Comparison of ENCODE assay signal across 14 cellular contexts in genomic region chr9:91090132-91090410, GRCh38.
DNase-seq lines count a peak whose midpoint lies in the region; ATAC-seq and TF ChIP-seq lines count a peak whose summit lies in the region.
"Had no signal": no experiment of that assay in that cellular context is flagged by ENCODE, and none has a peak within 500 bp of the region (broad histone marks: within the 10 kb centered on the region; RNA-seq: fewer than 3 reads in every experiment).

No MANE protein-coding gene starts in this region.

- no peaks in the 10 kb centered on the region for H3K79me2 ChIP-seq in Loucy (ENCODE audit: insufficient read depth, low read length)

- intact Hi-C loops in activated CD4-positive, alpha-beta T cell treated with anti-CD3 and anti-CD28 coated beads, Interleukin-2, amount 10 ng/mL, durations not matched to agents 24 days and 14 days (cut with micrococcal nuclease): no loop called here

- H3K36me3 Mint-ChIP-seq in activated CD4-positive, alpha-beta T cell treated with anti-CD3 and anti-CD28 coated beads, Interleukin-2, amount 10 ng/mL, durations not matched to agents 24 days and 14 days (ENCODE audit: low read depth): peaks cover 49% of the 10 kb centered on the region
- H3K36me3 Mint-ChIP-seq in activated naive CD8-positive, alpha-beta T cell treated with anti-CD3 and anti-CD28 coated beads, Interleukin-2, amount 50 U/mL, for 24 hours (ENCODE audit: low read depth): peaks cover 8% of the 10 kb centered on the region

- H3K4me3 ChIP-seq in Loucy (ENCODE audit: low read length, poor library complexity, severe bottlenecking) (no peak overlapping the region), skeletal muscle satellite cell (ENCODE audit: low read length) (no peak overlapping the region)
- H3K4me3 ChIP-seq: MG63 had no signal

- TF ChIP-seq CTCF in Loucy (conservative IDR thresholded peaks at IDR 0.05; ENCODE audit: low read length): no peak

- H3F3A ChIP-seq in Loucy (ENCODE audit: low read depth): no peaks in the 10 kb centered on the region

- no peaks in the 10 kb centered on the region for H3K36me3 ChIP-seq in Loucy (ENCODE audit: insufficient read depth, low read length)
- no peaks in the 10 kb centered on the region for H3K36me3 ChIP-seq in skeletal muscle satellite cell (ENCODE audit: insufficient read depth, low read length)
- H3K36me3 ChIP-seq: MG63 had no signal

- H3K9me2 ChIP-seq in Loucy (replicated peaks; ENCODE audit: low read depth, low read length): no peaks in the 10 kb centered on the region

- H3K9me3 Mint-ChIP-seq in activated CD4-positive, alpha-beta T cell treated with anti-CD3 and anti-CD28 coated beads, Interleukin-2, amount 10 ng/mL, durations not matched to agents 24 days and 14 days: peaks cover 23% of the 10 kb centered on the region
- H3K9me3 Mint-ChIP-seq in activated naive CD8-positive, alpha-beta T cell treated with anti-CD3 and anti-CD28 coated beads, Interleukin-2, amount 50 U/mL, for 24 hours: peaks cover 29% of the 10 kb centered on the region

- peak overlapping the region; percentile 49; the same call in 1 of the 2 replicates for H2AFZ ChIP-seq in Loucy (ENCODE audit: low read length)

- no peaks in the 10 kb centered on the region; the same call in 1 of the 2 replicates for H3K9me3 ChIP-seq in Loucy (ENCODE audit: insufficient read depth, low read depth, low read length)
- H3K9me3 ChIP-seq in skeletal muscle satellite cell (replicated peaks; ENCODE audit: low read length): peaks cover 2% of the 10 kb centered on the region

- H3K4me1 Mint-ChIP-seq in activated CD4-positive, alpha-beta T cell treated with anti-CD3 and anti-CD28 coated beads, Interleukin-2, amount 10 ng/mL, durations not matched to agents 24 days and 14 days: peaks cover 59% of the 10 kb centered on the region
- H3K4me1 Mint-ChIP-seq in activated naive CD8-positive, alpha-beta T cell treated with anti-CD3 and anti-CD28 coated beads, Interleukin-2, amount 50 U/mL, for 24 hours: peaks cover 39% of the 10 kb centered on the region

- H3K9ac ChIP-seq in Loucy (ENCODE audit: low read depth, low read length, poor library complexity, severe bottlenecking) (peak overlapping the region; percentile 46), skeletal muscle satellite cell (ENCODE audit: low read depth, low read length) (peak overlapping the region; percentile 1)

- peaks cover 25% of the 10 kb centered on the region for H3K4me1 ChIP-seq in Loucy (ENCODE audit: insufficient read depth, low read length, poor library complexity, severe bottlenecking)
- H3K4me1 ChIP-seq in skeletal muscle satellite cell (ENCODE audit: control insufficient read depth, insufficient read depth, low read length): peaks cover 4% of the 10 kb centered on the region

- H3K4me2 ChIP-seq in Loucy (ENCODE audit: low read depth, low read length, poor library complexity, severe bottlenecking): peak overlapping the region; percentile 11
- no peak overlapping the region for H3K4me2 ChIP-seq in skeletal muscle satellite cell (ENCODE audit: low read length)

- no peak for DNase-seq in activated CD4-positive, alpha-beta T cell treated with anti-CD3 and anti-CD28 coated beads, Interleukin-2, amount 10 ng/mL, durations not matched to agents 24 days and 14 days
- DNase-seq in activated CD4-positive, alpha-beta T cell treated with anti-CD3 and anti-CD28 coated beads, Interleukin-2, amount 50 U/mL, for 48 hours: no peak
- no peak for DNase-seq in activated naive CD8-positive, alpha-beta T cell treated with anti-CD3 and anti-CD28 coated beads, Interleukin-2, amount 50 U/mL, for 24 hours
- no peak for DNase-seq in midbrain (lab: John Stamatoyannopoulos, UW)
- no peak for DNase-seq in D341Med (ENCODE audit: low spot score)
- no peak for DNase-seq in T1000 (lab: John Stamatoyannopoulos, UW)
- DNase-seq: 8988T, KG1, MG63, NCI-H1105, NCI-H2029, NCI-H2171 treated with DMSO at 0.1 percent for 48 hours had no signal

- H3K27me3 Mint-ChIP-seq in activated CD4-positive, alpha-beta T cell treated with anti-CD3 and anti-CD28 coated beads, Interleukin-2, amount 10 ng/mL, durations not matched to agents 24 days and 14 days: no peaks in the 10 kb centered on the region
- H3K27me3 Mint-ChIP-seq in activated naive CD8-positive, alpha-beta T cell treated with anti-CD3 and anti-CD28 coated beads, Interleukin-2, amount 50 U/mL, for 24 hours: no peaks in the 10 kb centered on the region

- H4K20me1 ChIP-seq in Loucy (ENCODE audit: insufficient read depth, low read length, poor library complexity, severe bottlenecking): no peaks in the 10 kb centered on the region

- no peak for ATAC-seq in activated naive CD8-positive, alpha-beta T cell treated with anti-CD3 and anti-CD28 coated beads, Interleukin-2, amount 50 U/mL, for 24 hours

- H3K27ac Mint-ChIP-seq in activated CD4-positive, alpha-beta T cell treated with anti-CD3 and anti-CD28 coated beads, Interleukin-2, amount 10 ng/mL, durations not matched to agents 24 days and 14 days: peak overlapping the region; percentile 54
- peak overlapping the region; percentile 13 for H3K27ac Mint-ChIP-seq in activated naive CD8-positive, alpha-beta T cell treated with anti-CD3 and anti-CD28 coated beads, Interleukin-2, amount 50 U/mL, for 24 hours

- H3K4me3 Mint-ChIP-seq in activated CD4-positive, alpha-beta T cell treated with anti-CD3 and anti-CD28 coated beads, Interleukin-2, amount 10 ng/mL, durations not matched to agents 24 days and 14 days: no peak overlapping the region
- no peak overlapping the region for H3K4me3 Mint-ChIP-seq in activated naive CD8-positive, alpha-beta T cell treated with anti-CD3 and anti-CD28 coated beads, Interleukin-2, amount 50 U/mL, for 24 hours

- no peaks in the 10 kb centered on the region for H3K27me3 ChIP-seq in Loucy (ENCODE audit: insufficient read depth, low read length, poor library complexity, severe bottlenecking)
- no peaks in the 10 kb centered on the region for H3K27me3 ChIP-seq in skeletal muscle satellite cell (ENCODE audit: control insufficient read depth, insufficient read depth, low read length)
- H3K27me3 ChIP-seq: MG63 had no signal
